ENCODE assay signal across 1 cellular context in the genomic region with DNA sequence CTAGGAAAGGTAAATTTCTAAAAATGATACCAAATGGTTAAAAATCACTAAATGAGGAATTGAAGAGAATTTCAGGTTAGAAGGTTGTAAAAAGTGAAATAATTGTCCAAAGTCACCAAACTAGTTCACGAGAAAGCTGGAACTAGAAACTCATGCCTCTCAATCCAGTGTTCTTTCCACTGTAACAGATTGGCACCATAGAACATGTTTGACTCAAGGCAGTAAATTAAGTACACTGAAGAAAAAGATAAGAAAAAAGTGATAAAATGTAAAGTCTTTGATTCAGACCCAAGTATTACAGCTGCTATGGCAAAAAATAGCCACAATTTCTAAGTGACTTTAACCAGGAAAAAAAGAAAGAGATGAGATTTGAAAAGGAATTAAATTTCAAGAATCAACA.
TF ChIP-seq lines count a peak whose summit lies in the region.

No MANE protein-coding gene starts in this region.

TF ChIP-seq in GM23338, 12 proteins besides CTCF, POLR2A, EP300 and RAD21:
- TF ChIP-seq JUNB (IDR thresholded peaks at IDR 0.05; ENCODE audit: unreplicated experiment): no peak
- TF ChIP-seq CREB1 (CRISPR knock-in tag; IDR thresholded peaks at IDR 0.05; ENCODE audit: low read depth): no peak
- TF ChIP-seq, protein P1, sequence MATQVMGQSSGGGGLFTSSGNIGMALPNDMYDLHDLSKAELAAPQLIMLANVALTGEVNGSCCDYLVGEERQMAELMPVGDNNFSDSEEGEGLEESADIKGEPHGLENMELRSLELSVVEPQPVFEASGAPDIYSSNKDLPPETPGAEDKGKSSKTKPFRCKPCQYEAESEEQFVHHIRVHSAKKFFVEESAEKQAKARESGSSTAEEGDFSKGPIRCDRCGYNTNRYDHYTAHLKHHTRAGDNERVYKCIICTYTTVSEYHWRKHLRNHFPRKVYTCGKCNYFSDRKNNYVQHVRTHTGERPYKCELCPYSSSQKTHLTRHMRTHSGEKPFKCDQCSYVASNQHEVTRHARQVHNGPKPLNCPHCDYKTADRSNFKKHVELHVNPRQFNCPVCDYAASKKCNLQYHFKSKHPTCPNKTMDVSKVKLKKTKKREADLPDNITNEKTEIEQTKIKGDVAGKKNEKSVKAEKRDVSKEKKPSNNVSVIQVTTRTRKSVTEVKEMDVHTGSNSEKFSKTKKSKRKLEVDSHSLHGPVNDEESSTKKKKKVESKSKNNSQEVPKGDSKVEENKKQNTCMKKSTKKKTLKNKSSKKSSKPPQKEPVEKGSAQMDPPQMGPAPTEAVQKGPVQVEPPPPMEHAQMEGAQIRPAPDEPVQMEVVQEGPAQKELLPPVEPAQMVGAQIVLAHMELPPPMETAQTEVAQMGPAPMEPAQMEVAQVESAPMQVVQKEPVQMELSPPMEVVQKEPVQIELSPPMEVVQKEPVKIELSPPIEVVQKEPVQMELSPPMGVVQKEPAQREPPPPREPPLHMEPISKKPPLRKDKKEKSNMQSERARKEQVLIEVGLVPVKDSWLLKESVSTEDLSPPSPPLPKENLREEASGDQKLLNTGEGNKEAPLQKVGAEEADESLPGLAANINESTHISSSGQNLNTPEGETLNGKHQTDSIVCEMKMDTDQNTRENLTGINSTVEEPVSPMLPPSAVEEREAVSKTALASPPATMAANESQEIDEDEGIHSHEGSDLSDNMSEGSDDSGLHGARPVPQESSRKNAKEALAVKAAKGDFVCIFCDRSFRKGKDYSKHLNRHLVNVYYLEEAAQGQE (IDR thresholded peaks at IDR 0.05; ENCODE audit: unreplicated experiment): no peak
- TF ChIP-seq, protein P2, sequence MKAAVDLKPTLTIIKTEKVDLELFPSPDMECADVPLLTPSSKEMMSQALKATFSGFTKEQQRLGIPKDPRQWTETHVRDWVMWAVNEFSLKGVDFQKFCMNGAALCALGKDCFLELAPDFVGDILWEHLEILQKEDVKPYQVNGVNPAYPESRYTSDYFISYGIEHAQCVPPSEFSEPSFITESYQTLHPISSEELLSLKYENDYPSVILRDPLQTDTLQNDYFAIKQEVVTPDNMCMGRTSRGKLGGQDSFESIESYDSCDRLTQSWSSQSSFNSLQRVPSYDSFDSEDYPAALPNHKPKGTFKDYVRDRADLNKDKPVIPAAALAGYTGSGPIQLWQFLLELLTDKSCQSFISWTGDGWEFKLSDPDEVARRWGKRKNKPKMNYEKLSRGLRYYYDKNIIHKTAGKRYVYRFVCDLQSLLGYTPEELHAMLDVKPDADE (IDR thresholded peaks at IDR 0.05): no peak
- TF ChIP-seq, protein P3, sequence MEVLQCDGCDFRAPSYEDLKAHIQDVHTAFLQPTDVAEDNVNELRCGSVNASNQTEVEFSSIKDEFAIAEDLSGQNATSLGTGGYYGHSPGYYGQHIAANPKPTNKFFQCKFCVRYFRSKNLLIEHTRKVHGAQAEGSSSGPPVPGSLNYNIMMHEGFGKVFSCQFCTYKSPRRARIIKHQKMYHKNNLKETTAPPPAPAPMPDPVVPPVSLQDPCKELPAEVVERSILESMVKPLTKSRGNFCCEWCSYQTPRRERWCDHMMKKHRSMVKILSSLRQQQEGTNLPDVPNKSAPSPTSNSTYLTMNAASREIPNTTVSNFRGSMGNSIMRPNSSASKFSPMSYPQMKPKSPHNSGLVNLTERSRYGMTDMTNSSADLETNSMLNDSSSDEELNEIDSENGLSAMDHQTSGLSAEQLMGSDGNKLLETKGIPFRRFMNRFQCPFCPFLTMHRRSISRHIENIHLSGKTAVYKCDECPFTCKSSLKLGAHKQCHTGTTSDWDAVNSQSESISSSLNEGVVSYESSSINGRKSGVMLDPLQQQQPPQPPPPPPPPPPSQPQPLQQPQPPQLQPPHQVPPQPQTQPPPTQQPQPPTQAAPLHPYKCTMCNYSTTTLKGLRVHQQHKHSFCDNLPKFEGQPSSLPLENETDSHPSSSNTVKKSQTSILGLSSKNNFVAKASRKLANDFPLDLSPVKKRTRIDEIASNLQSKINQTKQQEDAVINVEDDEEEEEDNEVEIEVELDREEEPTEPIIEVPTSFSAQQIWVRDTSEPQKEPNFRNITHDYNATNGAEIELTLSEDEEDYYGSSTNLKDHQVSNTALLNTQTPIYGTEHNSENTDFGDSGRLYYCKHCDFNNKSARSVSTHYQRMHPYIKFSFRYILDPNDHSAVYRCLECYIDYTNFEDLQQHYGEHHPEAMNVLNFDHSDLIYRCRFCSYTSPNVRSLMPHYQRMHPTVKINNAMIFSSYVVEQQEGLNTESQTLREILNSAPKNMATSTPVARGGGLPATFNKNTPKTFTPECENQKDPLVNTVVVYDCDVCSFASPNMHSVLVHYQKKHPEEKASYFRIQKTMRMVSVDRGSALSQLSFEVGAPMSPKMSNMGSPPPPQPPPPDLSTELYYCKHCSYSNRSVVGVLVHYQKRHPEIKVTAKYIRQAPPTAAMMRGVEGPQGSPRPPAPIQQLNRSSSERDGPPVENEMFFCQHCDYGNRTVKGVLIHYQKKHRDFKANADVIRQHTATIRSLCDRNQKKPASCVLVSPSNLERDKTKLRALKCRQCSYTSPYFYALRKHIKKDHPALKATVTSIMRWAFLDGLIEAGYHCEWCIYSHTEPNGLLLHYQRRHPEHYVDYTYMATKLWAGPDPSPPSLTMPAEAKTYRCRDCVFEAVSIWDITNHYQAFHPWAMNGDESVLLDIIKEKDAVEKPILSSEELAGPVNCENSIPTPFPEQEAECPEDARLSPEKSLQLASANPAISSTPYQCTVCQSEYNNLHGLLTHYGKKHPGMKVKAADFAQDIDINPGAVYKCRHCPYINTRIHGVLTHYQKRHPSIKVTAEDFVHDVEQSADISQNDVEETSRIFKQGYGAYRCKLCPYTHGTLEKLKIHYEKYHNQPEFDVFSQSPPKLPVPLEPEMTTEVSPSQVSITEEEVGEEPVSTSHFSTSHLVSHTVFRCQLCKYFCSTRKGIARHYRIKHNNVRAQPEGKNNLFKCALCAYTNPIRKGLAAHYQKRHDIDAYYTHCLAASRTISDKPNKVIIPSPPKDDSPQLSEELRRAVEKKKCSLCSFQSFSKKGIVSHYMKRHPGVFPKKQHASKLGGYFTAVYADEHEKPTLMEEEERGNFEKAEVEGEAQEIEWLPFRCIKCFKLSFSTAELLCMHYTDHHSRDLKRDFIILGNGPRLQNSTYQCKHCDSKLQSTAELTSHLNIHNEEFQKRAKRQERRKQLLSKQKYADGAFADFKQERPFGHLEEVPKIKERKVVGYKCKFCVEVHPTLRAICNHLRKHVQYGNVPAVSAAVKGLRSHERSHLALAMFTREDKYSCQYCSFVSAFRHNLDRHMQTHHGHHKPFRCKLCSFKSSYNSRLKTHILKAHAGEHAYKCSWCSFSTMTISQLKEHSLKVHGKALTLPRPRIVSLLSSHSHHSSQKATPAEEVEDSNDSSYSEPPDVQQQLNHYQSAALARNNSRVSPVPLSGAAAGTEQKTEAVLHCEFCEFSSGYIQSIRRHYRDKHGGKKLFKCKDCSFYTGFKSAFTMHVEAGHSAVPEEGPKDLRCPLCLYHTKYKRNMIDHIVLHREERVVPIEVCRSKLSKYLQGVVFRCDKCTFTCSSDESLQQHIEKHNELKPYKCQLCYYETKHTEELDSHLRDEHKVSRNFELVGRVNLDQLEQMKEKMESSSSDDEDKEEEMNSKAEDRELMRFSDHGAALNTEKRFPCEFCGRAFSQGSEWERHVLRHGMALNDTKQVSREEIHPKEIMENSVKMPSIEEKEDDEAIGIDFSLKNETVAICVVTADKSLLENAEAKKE (CRISPR knock-in tag; IDR thresholded peaks at IDR 0.05): no peak
